Comparison of ENCODE assay signal across 1 cellular context in genomic region chr5:86617756-86618577, GRCh38.
TF ChIP-seq lines count a peak whose summit lies in the region.

TSS of gene COX7C (plus strand) at chr5:86617941. CDS start at chr5:86618056, 115 bp downstream.

TF ChIP-seq in HepG2, 621 proteins besides CTCF, POLR2A, EP300 and RAD21 (continued from another document and continues in another):
- TF ChIP-seq ZNF281 (CRISPR knock-in tag; IDR thresholded peaks at IDR 0.05; ENCODE audit: borderline replicate concordance) (peak; percentile 88), IRF1 (CRISPR knock-in tag; IDR thresholded peaks at IDR 0.05; ENCODE audit: low read depth) (no peak), TP53 (CRISPR knock-in tag; conservative IDR thresholded peaks at IDR 0.05) (0 out of 2 replicates have a peak, but pooled peaks have one; percentile 26), KLF15 (CRISPR knock-in tag; IDR thresholded peaks at IDR 0.05; ENCODE audit: borderline replicate concordance) (no peak), ZSCAN9 (CRISPR knock-in tag; IDR thresholded peaks at IDR 0.05; ENCODE audit: borderline replicate concordance) (peak; percentile 66; the same call in 1 of the 2 replicates), SNAI1 (CRISPR knock-in tag; IDR thresholded peaks at IDR 0.05; ENCODE audit: borderline replicate concordance) (0 out of 2 replicates have a peak, but pooled peaks have one; percentile 61), ZFAT (CRISPR knock-in tag; conservative IDR thresholded peaks at IDR 0.05) (peak; percentile 96), SOX5 (CRISPR knock-in tag; IDR thresholded peaks at IDR 0.05; ENCODE audit: borderline replicate concordance) (peak; percentile 36; the same call in 1 of the 2 replicates), ZNF784 (CRISPR knock-in tag; IDR thresholded peaks at IDR 0.05; ENCODE audit: borderline replicate concordance) (peak; percentile 80), ZNF33B (CRISPR knock-in tag; IDR thresholded peaks at IDR 0.05) (no peak), ZNF598 (CRISPR knock-in tag; IDR thresholded peaks at IDR 0.05; ENCODE audit: borderline replicate concordance) (0 out of 2 replicates have a peak, but pooled peaks have one; percentile 57), ZNF264 (CRISPR knock-in tag; IDR thresholded peaks at IDR 0.05) (peak; percentile 23; the same call in 1 of the 2 replicates), ZNF75D (CRISPR knock-in tag; IDR thresholded peaks at IDR 0.05; ENCODE audit: borderline replicate concordance) (peak; percentile 24; the same call in 1 of the 2 replicates), ELF1 (CRISPR knock-in tag; IDR thresholded peaks at IDR 0.05) (peak; percentile 98), NR2F6 (IDR thresholded peaks at IDR 0.05) (peak; percentile 36; the same call in 1 of the 2 replicates), NR2F6 (CRISPR knock-in tag; IDR thresholded peaks at IDR 0.05) (peak; percentile 19; the same call in 1 of the 2 replicates), NFKBIZ (CRISPR knock-in tag; IDR thresholded peaks at IDR 0.05) (peak; percentile 37; the same call in 1 of the 2 replicates), HNF4A (CRISPR knock-in tag; IDR thresholded peaks at IDR 0.05) (peak; percentile 26; the same call in 1 of the 2 replicates), ZNF556 (CRISPR knock-in tag; IDR thresholded peaks at IDR 0.05; ENCODE audit: borderline replicate concordance) (peak; percentile 71; the same call in 1 of the 2 replicates), MEF2D (CRISPR knock-in tag; IDR thresholded peaks at IDR 0.05) (0 out of 2 replicates have a peak, but pooled peaks have one; percentile 20), ASH2L (IDR thresholded peaks at IDR 0.05; ENCODE audit: insufficient read length, low read depth, low read length) (peak; percentile 86), ZNF652 (CRISPR knock-in tag; IDR thresholded peaks at IDR 0.05; ENCODE audit: borderline replicate concordance, low read depth) (no peak), MIXL1 (CRISPR knock-in tag; IDR thresholded peaks at IDR 0.05) (peak; percentile 75; the same call in 1 of the 2 replicates), PAXIP1 (CRISPR knock-in tag; conservative IDR thresholded peaks at IDR 0.05) (peak; percentile 48), FOXM1 (CRISPR knock-in tag; IDR thresholded peaks at IDR 0.05) (no peak), MBNL3 (CRISPR knock-in tag; conservative IDR thresholded peaks at IDR 0.05) (no peak), MEIS2 (CRISPR knock-in tag; IDR thresholded peaks at IDR 0.05) (peak; percentile 18; the same call in 1 of the 2 replicates), ZNF331 (CRISPR knock-in tag; IDR thresholded peaks at IDR 0.05) (peak; percentile 66; the same call in 1 of the 2 replicates), NFE2L1 (CRISPR knock-in tag; IDR thresholded peaks at IDR 0.05; ENCODE audit: borderline replicate concordance) (no peak), HDAC1 (CRISPR knock-in tag; IDR thresholded peaks at IDR 0.05) (peak; percentile 9; the same call in 1 of the 2 replicates), ZNF383 (CRISPR knock-in tag; IDR thresholded peaks at IDR 0.05; ENCODE audit: borderline replicate concordance) (no peak), MYC (CRISPR knock-in tag; IDR thresholded peaks at IDR 0.05; ENCODE audit: borderline replicate concordance) (peak; percentile 76; the same call in 1 of the 2 replicates), ZBTB21 (CRISPR knock-in tag; IDR thresholded peaks at IDR 0.05) (peak; percentile 20), KMT2A (CRISPR knock-in tag; IDR thresholded peaks at IDR 0.05) (peak; percentile 46; the same call in 1 of the 2 replicates), GFI1 (CRISPR knock-in tag; IDR thresholded peaks at IDR 0.05; ENCODE audit: borderline replicate concordance) (peak; percentile 68; the same call in 1 of the 2 replicates), ZNF629 (CRISPR knock-in tag; conservative IDR thresholded peaks at IDR 0.05) (no peak), ZNF850 (CRISPR knock-in tag; conservative IDR thresholded peaks at IDR 0.05) (no peak)
- TF ChIP-seq, protein P1, sequence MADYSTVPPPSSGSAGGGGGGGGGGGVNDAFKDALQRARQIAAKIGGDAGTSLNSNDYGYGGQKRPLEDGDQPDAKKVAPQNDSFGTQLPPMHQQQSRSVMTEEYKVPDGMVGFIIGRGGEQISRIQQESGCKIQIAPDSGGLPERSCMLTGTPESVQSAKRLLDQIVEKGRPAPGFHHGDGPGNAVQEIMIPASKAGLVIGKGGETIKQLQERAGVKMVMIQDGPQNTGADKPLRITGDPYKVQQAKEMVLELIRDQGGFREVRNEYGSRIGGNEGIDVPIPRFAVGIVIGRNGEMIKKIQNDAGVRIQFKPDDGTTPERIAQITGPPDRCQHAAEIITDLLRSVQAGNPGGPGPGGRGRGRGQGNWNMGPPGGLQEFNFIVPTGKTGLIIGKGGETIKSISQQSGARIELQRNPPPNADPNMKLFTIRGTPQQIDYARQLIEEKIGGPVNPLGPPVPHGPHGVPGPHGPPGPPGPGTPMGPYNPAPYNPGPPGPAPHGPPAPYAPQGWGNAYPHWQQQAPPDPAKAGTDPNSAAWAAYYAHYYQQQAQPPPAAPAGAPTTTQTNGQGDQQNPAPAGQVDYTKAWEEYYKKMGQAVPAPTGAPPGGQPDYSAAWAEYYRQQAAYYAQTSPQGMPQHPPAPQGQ (CRISPR knock-in tag; IDR thresholded peaks at IDR 0.05; ENCODE audit: borderline replicate concordance): no peak
- TF ChIP-seq, protein P2, sequence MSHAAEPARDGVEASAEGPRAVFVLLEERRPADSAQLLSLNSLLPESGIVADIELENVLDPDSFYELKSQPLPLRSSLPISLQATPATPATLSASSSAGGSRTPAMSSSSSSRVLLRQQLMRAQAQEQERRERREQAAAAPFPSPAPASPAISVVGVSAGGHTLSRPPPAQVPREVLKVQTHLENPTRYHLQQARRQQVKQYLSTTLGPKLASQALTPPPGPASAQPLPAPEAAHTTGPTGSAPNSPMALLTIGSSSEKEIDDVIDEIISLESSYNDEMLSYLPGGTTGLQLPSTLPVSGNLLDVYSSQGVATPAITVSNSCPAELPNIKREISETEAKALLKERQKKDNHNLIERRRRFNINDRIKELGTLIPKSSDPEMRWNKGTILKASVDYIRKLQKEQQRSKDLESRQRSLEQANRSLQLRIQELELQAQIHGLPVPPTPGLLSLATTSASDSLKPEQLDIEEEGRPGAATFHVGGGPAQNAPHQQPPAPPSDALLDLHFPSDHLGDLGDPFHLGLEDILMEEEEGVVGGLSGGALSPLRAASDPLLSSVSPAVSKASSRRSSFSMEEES (CRISPR knock-in tag; IDR thresholded peaks at IDR 0.05): peak; percentile 24; the same call in 1 of the 2 replicates
- TF ChIP-seq, protein P3, sequence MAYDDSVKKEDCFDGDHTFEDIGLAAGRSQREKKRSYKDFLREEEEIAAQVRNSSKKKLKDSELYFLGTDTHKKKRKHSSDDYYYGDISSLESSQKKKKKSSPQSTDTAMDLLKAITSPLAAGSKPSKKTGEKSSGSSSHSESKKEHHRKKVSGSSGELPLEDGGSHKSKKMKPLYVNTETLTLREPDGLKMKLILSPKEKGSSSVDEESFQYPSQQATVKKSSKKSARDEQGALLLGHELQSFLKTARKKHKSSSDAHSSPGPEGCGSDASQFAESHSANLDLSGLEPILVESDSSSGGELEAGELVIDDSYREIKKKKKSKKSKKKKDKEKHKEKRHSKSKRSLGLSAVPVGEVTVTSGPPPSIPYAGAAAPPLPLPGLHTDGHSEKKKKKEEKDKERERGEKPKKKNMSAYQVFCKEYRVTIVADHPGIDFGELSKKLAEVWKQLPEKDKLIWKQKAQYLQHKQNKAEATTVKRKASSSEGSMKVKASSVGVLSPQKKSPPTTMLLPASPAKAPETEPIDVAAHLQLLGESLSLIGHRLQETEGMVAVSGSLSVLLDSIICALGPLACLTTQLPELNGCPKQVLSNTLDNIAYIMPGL (CRISPR knock-in tag; IDR thresholded peaks at IDR 0.05; ENCODE audit: borderline replicate concordance in 1 of 2, low read depth in 1 of 2): peak; percentile 49 to 86; a peak in 3 of 4 replicates
- TF ChIP-seq, protein P4, sequence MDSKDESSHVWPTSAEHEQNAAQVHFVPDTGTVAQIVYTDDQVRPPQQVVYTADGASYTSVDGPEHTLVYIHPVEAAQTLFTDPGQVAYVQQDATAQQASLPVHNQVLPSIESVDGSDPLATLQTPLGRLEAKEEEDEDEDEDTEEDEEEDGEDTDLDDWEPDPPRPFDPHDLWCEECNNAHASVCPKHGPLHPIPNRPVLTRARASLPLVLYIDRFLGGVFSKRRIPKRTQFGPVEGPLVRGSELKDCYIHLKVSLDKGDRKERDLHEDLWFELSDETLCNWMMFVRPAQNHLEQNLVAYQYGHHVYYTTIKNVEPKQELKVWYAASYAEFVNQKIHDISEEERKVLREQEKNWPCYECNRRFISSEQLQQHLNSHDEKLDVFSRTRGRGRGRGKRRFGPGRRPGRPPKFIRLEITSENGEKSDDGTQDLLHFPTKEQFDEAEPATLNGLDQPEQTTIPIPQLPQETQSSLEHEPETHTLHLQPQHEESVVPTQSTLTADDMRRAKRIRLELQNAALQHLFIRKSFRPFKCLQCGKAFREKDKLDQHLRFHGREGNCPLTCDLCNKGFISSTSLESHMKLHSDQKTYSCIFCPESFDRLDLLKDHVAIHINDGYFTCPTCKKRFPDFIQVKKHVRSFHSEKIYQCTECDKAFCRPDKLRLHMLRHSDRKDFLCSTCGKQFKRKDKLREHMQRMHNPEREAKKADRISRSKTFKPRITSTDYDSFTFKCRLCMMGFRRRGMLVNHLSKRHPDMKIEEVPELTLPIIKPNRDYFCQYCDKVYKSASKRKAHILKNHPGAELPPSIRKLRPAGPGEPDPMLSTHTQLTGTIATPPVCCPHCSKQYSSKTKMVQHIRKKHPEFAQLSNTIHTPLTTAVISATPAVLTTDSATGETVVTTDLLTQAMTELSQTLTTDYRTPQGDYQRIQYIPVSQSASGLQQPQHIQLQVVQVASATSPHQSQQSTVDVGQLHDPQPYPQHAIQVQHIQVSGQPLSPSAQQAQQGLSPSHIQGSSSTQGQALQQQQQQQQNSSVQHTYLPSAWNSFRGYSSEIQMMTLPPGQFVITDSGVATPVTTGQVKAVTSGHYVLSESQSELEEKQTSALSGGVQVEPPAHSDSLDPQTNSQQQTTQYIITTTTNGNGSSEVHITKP (CRISPR knock-in tag; IDR thresholded peaks at IDR 0.05; ENCODE audit: low read depth): no peak
- TF ChIP-seq, protein P5, sequence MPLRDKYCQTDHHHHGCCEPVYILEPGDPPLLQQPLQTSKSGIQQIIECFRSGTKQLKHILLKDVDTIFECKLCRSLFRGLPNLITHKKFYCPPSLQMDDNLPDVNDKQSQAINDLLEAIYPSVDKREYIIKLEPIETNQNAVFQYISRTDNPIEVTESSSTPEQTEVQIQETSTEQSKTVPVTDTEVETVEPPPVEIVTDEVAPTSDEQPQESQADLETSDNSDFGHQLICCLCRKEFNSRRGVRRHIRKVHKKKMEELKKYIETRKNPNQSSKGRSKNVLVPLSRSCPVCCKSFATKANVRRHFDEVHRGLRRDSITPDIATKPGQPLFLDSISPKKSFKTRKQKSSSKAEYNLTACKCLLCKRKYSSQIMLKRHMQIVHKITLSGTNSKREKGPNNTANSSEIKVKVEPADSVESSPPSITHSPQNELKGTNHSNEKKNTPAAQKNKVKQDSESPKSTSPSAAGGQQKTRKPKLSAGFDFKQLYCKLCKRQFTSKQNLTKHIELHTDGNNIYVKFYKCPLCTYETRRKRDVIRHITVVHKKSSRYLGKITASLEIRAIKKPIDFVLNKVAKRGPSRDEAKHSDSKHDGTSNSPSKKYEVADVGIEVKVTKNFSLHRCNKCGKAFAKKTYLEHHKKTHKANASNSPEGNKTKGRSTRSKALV (CRISPR knock-in tag; IDR thresholded peaks at IDR 0.05): 0 out of 2 replicates have a peak, but pooled peaks have one; percentile 54
